28 cellular contexts compared by ENCODE assay signal in genomic region chr15:39113741-39114140, GRCh38.
"Had no signal": no experiment of that assay in that cellular context is flagged by ENCODE, and none has a peak within 500 bp of the region (broad histone marks: within the 10 kb centered on the region; RNA-seq: fewer than 3 reads in every experiment).

No MANE protein-coding gene starts in this region.

- H3K4me1 ChIP-seq: left ventricle myocardium inferior, neural progenitor cell, right atrium auricular region, right lobe of liver, spleen, suprapubic skin, tibial artery, uterus had no signal

- DNase-seq: hypothalamus; immature natural killer cell; left ventricle myocardium inferior; mesendoderm; naive B cell; natural killer cell; nephron progenitor cell; occipital lobe; ovary; right lobe of liver; spleen; stimulated activated CD4-positive, alpha-beta T cell treated with anti-CD3 and anti-CD28 coated beads, Interleukin-4, amount 100 ng/mL, for 24 hours; stimulated activated naive CD4-positive, alpha-beta T cell; tibial artery; trophoblast cell; uterus had no signal

- FAIRE-seq: islet of Langerhans had no signal

- H3K4me3 ChIP-seq: left ventricle myocardium inferior, lung, neural progenitor cell, ovary, right atrium auricular region, right lobe of liver, skin epidermis, spleen, suprapubic skin, thoracic aorta, tibial artery, uterus had no signal

- H3K4me1 Mint-ChIP-seq: immature natural killer cell; naive B cell; natural killer cell; nephron progenitor cell; stimulated activated effector memory CD8-positive, alpha-beta T cell treated with anti-CD3 and anti-CD28 coated beads, Interleukin-12 subunit alpha, Interleukin-12 subunit beta, amount 100 ng/mL, for 72 hours had no signal

- H3K9ac ChIP-seq: neural progenitor cell had no signal

- H3K27me3 Mint-ChIP-seq: progenitor cell of endocrine pancreas had no signal

- ATAC-seq: natural killer cell; right lobe of liver; stimulated activated effector memory CD8-positive, alpha-beta T cell treated with anti-CD3 and anti-CD28 coated beads, Interleukin-12 subunit alpha, Interleukin-12 subunit beta, amount 100 ng/mL, for 72 hours had no signal

- H3K27me3 ChIP-seq: neural progenitor cell, neutrophil, ovary, right atrium auricular region, right lobe of liver, suprapubic skin, tibial artery, uterus had no signal

- H2AFZ ChIP-seq: neural progenitor cell had no signal

- H3K27ac ChIP-seq: left ventricle myocardium inferior, neural progenitor cell, neutrophil, ovary, right atrium auricular region, right lobe of liver, skin epidermis, spleen, suprapubic skin, thoracic aorta, tibial artery, uterus had no signal

- H3K27ac Mint-ChIP-seq: immature natural killer cell; mesothelial cell of epicardium; naive B cell; natural killer cell; nephron progenitor cell; neural progenitor cell; progenitor cell of endocrine pancreas; stimulated activated effector memory CD8-positive, alpha-beta T cell treated with anti-CD3 and anti-CD28 coated beads, Interleukin-12 subunit alpha, Interleukin-12 subunit beta, amount 100 ng/mL, for 72 hours; stimulated activated naive CD8-positive, alpha-beta T cell treated with anti-CD3 and anti-CD28 coated beads, Interleukin-15, Interleukin-2, amounts not matched to agents 100 ng/mL and 50 ng/mL, for 24 hours had no signal

- H3K36me3 ChIP-seq: left ventricle myocardium inferior, neutrophil, ovary, right atrium auricular region, right lobe of liver, spleen, suprapubic skin, thoracic aorta, tibial artery, uterus had no signal

- H3K4me2 ChIP-seq: neural progenitor cell had no signal

- H3K4me3 Mint-ChIP-seq: immature natural killer cell; mesothelial cell of epicardium; natural killer cell; nephron progenitor cell; neural progenitor cell; stimulated activated effector memory CD8-positive, alpha-beta T cell treated with anti-CD3 and anti-CD28 coated beads, Interleukin-12 subunit alpha, Interleukin-12 subunit beta, amount 100 ng/mL, for 72 hours; stimulated activated naive CD8-positive, alpha-beta T cell treated with anti-CD3 and anti-CD28 coated beads, Interleukin-15, Interleukin-2, amounts not matched to agents 100 ng/mL and 50 ng/mL, for 24 hours had no signal

- H3K36me3 Mint-ChIP-seq: naive B cell; neural progenitor cell; stimulated activated effector memory CD8-positive, alpha-beta T cell treated with anti-CD3 and anti-CD28 coated beads, Interleukin-12 subunit alpha, Interleukin-12 subunit beta, amount 100 ng/mL, for 72 hours had no signal

- H3K9me3 ChIP-seq: neutrophil, ovary had no signal
